8 cellular contexts compared by ENCODE assay signal in genomic region chr2:156320491-156320896, GRCh38. TPM values are rescaled to one million over a fixed set of nuclear protein-coding genes. Genes with fewer than 3 reads are reported as not detected.
A peak's percentile ranks its signal among the peaks of the same experiment; 100 is the strongest.
DNase-seq lines count a peak whose midpoint lies in the region; ATAC-seq and TF ChIP-seq lines count a peak whose summit lies in the region.

No MANE protein-coding gene starts in this region.

- no peaks in the 10 kb centered on the region for H4K20me1 ChIP-seq in osteoblast (ENCODE audit: insufficient read depth, low read length)

- ATAC-seq in T-helper 17 cell (no peak), GM18519 (IDR thresholded peaks at IDR 0.05; ENCODE audit: low FRiP score, unreplicated experiment) (no peak), GM21786 (IDR thresholded peaks at IDR 0.05; ENCODE audit: unreplicated experiment) (no peak)

- no peaks in the 10 kb centered on the region for H3K36me3 Mint-ChIP-seq in T-helper 17 cell (ENCODE audit: low read depth)

- H3K79me2 ChIP-seq in osteoblast (ENCODE audit: insufficient read depth, low read length): no peaks in the 10 kb centered on the region

- peaks cover 16% of the 10 kb centered on the region for H3K4me1 ChIP-seq in osteoblast (ENCODE audit: insufficient read depth, low read length)

- no peaks in the 10 kb centered on the region for H3K36me3 ChIP-seq in osteoblast (ENCODE audit: insufficient read depth, low read length)

- no peak overlapping the region for H3K27ac ChIP-seq in osteoblast (ENCODE audit: low read depth, low read length)

- H3K27me3 ChIP-seq in osteoblast (ENCODE audit: insufficient read depth, low read length): peaks cover 31% of the 10 kb centered on the region

- no peak for TF ChIP-seq CTCF in AG10803 (conservative IDR thresholded peaks at IDR 0.05; ENCODE audit: low read length)
- no peak for TF ChIP-seq CTCF in foreskin fibroblast (IDR thresholded peaks at IDR 0.05; ENCODE audit: low read depth, low read length)
- peak; percentile 2 for TF ChIP-seq CTCF in osteoblast (IDR thresholded peaks at IDR 0.05; ENCODE audit: extremely low read depth, low read depth, low read length)
- TF ChIP-seq CTCF in GM10266 (IDR thresholded peaks at IDR 0.05; ENCODE audit: control insufficient read depth, insufficient read depth, low read depth, missing control alignments): no peak

- H3K4me3 ChIP-seq in AG10803 (ENCODE audit: low read length) (peak overlapping the region; percentile 59), foreskin fibroblast (ENCODE audit: low read depth in 1 of 2, low read length in 2 of 2) (peak overlapping the region; percentile 36 to 48), osteoblast (ENCODE audit: insufficient read depth, low read length) (peak overlapping the region; percentile 71)

- peak overlapping the region; percentile 86 for H3K27ac Mint-ChIP-seq in T-helper 17 cell

- DNase-seq in AG10803 (ENCODE audit: low read depth): peak; percentile 34
- DNase-seq in T-helper 17 cell: no peak
- DNase-seq in foreskin fibroblast: peak in 1 of 2 donors; percentile 53
- peak; percentile 79 for DNase-seq in osteoblast (ENCODE audit: insufficient read length, low spot score, missing footprints)
- no peak for DNase-seq in OCI-M2 (lab: John Stamatoyannopoulos, UW; ENCODE audit: unreplicated experiment)
- no peak for DNase-seq in GM10266 (ENCODE audit: extremely low spot score)

- H3K27me3 Mint-ChIP-seq in T-helper 17 cell: peaks cover 81% of the 10 kb centered on the region

- peaks cover 26% of the 10 kb centered on the region for H3K4me1 Mint-ChIP-seq in T-helper 17 cell

- peak overlapping the region; percentile 55 for H3K4me3 Mint-ChIP-seq in T-helper 17 cell

- H2AFZ ChIP-seq in osteoblast (ENCODE audit: low read length): peak overlapping the region; percentile 89

- H3K9me3 ChIP-seq in T-helper 17 cell (ENCODE audit: control insufficient read depth, low read length, poor library complexity, severe bottlenecking) (peaks cover 2% of the 10 kb centered on the region), osteoblast (ENCODE audit: low read depth, low read length) (no peaks in the 10 kb centered on the region)

- peak overlapping the region; percentile 91 for H3K4me2 ChIP-seq in osteoblast (ENCODE audit: insufficient read depth, low read length)

RNA-seq across cellular contexts. Expression of gene NR4A2, which starts 12.0 kb away (rescaled TPM):
- 100 to 1,000 TPM; 213 to 250 TPM for total RNA-seq in T-helper 17 cell
- total RNA-seq in osteoblast: 0.72 and 0.88 TPM in 2 replicates

Comparison
In these comparisons a context has a peak if more than half of its experiments do, and no peak if none do; other contexts are left out.
1. DNase-seq: peak in AG10803 (single experiment) and osteoblast (single experiment); none in T-helper 17 cell (0 of 3), OCI-M2 (single experiment) and GM10266 (single experiment).
2. RNA of gene NR4A2, which starts 12.0 kb away (total RNA-seq): 213 to 250 TPM in T-helper 17 cell; 0.72 to 0.88 TPM in osteoblast; every median in the first group is over 100 times any median in the second.
3. Peak in every context shown above with its lines, with median percentiles within 50 percentile points of each other: H3K4me3 ChIP-seq.